22 cellular contexts compared by ENCODE assay signal in the genomic region with DNA sequence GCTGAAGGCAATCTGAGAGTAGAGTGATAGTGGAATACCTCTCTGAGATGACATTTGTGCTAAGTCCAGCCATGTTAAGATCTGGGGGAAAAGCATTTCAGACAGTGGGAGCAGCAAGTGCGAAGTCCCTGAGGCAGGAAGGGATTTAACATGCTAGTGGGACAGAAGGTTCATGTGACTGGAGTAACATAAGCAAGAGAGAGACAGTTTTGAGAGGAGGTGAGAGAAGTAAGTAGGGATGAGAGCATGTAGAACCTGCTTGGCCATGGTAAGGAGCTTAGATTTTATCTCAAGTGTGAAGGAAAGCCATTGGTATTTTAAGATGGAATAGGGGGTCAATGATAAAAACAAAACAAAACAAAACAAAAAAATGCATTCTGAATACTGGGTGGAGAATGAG.
"Had no signal": no experiment of that assay in that cellular context is flagged by ENCODE, and none has a peak within 500 bp of the region (broad histone marks: within the 10 kb centered on the region; RNA-seq: fewer than 3 reads in every experiment).

No MANE protein-coding gene starts in this region.

- H3K27ac ChIP-seq: gastroesophageal sphincter, hepatocyte, left ventricle myocardium inferior, ovary, right lobe of liver, vagina had no signal

- H3K27me3 Mint-ChIP-seq: activated B cell treated with CpG ODN at 0.5 μM for 24 hours; stimulated activated naive CD8-positive, alpha-beta T cell treated with anti-CD3 and anti-CD28 coated beads, Interleukin-15, Interleukin-2, amounts not matched to agents 100 ng/mL and 50 ng/mL, for 24 hours; type B pancreatic cell had no signal

- DNase-seq: activated B cell treated with CpG ODN at 0.5 μM for 24 hours; activated CD4-positive, alpha-beta T cell treated with anti-CD3 and anti-CD28 coated beads, Interleukin-2, amount 50 U/mL, for 4 hours; activated effector memory CD4-positive, alpha-beta T cell treated with anti-CD3 and anti-CD28 coated beads, Interleukin-2, amount 50 U/mL, for 16 hours; activated T-cell treated with anti-CD3 and anti-CD28 coated beads, Interleukin-2, amount 50 U/mL, for 48 hours; amygdala; caudate nucleus; cortex of kidney; islet precursor cell; left ventricle myocardium inferior; mesendoderm; ovary; right lobe of liver; stimulated activated CD4-positive, alpha-beta T cell treated with anti-CD3 and anti-CD28 coated beads, Interleukin-2, amount 100 ng/mL, for 48 hours; substantia nigra; T-helper 1 cell had no signal

- H2AFZ ChIP-seq: hepatocyte had no signal

- ATAC-seq: gastroesophageal sphincter, right lobe of liver had no signal

- H3K27me3 ChIP-seq: gastroesophageal sphincter, hepatocyte, ovary, right lobe of liver, vagina had no signal

- H3K27ac Mint-ChIP-seq: activated B cell treated with CpG ODN at 0.5 μM for 24 hours; stimulated activated naive CD8-positive, alpha-beta T cell treated with anti-CD3 and anti-CD28 coated beads, Interleukin-15, Interleukin-2, amounts not matched to agents 100 ng/mL and 50 ng/mL, for 24 hours; T-helper 2 cell treated with Interferon-gamma antibody and Interleukin-4, amounts not matched to agents 5 μg/mL and 100 μg/mL, for 36 hours; type B pancreatic cell had no signal

- H3K4me3 ChIP-seq: gastroesophageal sphincter, hepatocyte, left ventricle myocardium inferior, lung, ovary, right lobe of liver, vagina had no signal

- H3K4me2 ChIP-seq: hepatocyte had no signal

- H3K36me3 Mint-ChIP-seq: type B pancreatic cell had no signal

- H3K4me1 Mint-ChIP-seq: activated B cell treated with CpG ODN at 0.5 μM for 24 hours had no signal

- H3K36me3 ChIP-seq: gastroesophageal sphincter, left ventricle myocardium inferior, ovary, right lobe of liver, vagina had no signal

- H3K9me3 Mint-ChIP-seq: activated B cell treated with CpG ODN at 0.5 μM for 24 hours; stimulated activated naive CD8-positive, alpha-beta T cell treated with anti-CD3 and anti-CD28 coated beads, Interleukin-15, Interleukin-2, amounts not matched to agents 100 ng/mL and 50 ng/mL, for 24 hours; T-helper 2 cell treated with Interferon-gamma antibody and Interleukin-4, amounts not matched to agents 5 μg/mL and 100 μg/mL, for 36 hours; type B pancreatic cell had no signal

- H3K4me1 ChIP-seq: gastroesophageal sphincter, left ventricle myocardium inferior, right lobe of liver, vagina had no signal

- H3K9me3 ChIP-seq: gastroesophageal sphincter, left ventricle myocardium inferior, ovary, right lobe of liver, vagina had no signal

- H3K79me2 ChIP-seq: hepatocyte had no signal

- H3K4me3 Mint-ChIP-seq: activated B cell treated with CpG ODN at 0.5 μM for 24 hours; stimulated activated naive CD8-positive, alpha-beta T cell treated with anti-CD3 and anti-CD28 coated beads, Interleukin-15, Interleukin-2, amounts not matched to agents 100 ng/mL and 50 ng/mL, for 24 hours; T-helper 2 cell treated with Interferon-gamma antibody and Interleukin-4, amounts not matched to agents 5 μg/mL and 100 μg/mL, for 36 hours; type B pancreatic cell had no signal
